In genomic region chr14:58305730-58306129, GRCh38 we compare ENCODE assay signal across 25 cellular contexts. TPM values are rescaled to one million over a fixed set of nuclear protein-coding genes. Genes with fewer than 3 reads are reported as not detected.
A peak's percentile ranks its signal among the peaks of the same experiment; 100 is the strongest.
DNase-seq lines count a peak whose midpoint lies in the region; ATAC-seq, FAIRE-seq and TF ChIP-seq lines count a peak whose summit lies in the region.
"Had no signal": no experiment of that assay in that cellular context is flagged by ENCODE, and none has a peak within 500 bp of the region (broad histone marks: within the 10 kb centered on the region; RNA-seq: fewer than 3 reads in every experiment).

No MANE protein-coding gene starts in this region.

- H3K27ac ChIP-seq in SK-N-SH (ENCODE audit: low read depth in 2 of 2, low read length in 1 of 2) (peak overlapping the region in 1 of 2 experiments; percentile 14; a peak in 2 of 4 replicates), HEK293 (ENCODE audit: extremely low read depth, low read depth, low read length) (no peak overlapping the region)
- H3K27ac ChIP-seq: BLaER1 had no signal

- POLR2A ChIA-PET in SK-N-SH (lab: Yijun Ruan, JAX) (no interaction called here), HEK293 (lab: Yijun Ruan, JAX) (interaction anchor here (2.3 kb wide), 1 partner anchor 8 kb away, joined by 12 read pairs; the partner anchor contains the start of gene ARID4A)

- H4K20me1 ChIP-seq in SK-N-SH (ENCODE audit: insufficient read depth): no peaks in the 10 kb centered on the region

- no peaks in the 10 kb centered on the region for H3K4me1 Mint-ChIP-seq in glutamatergic neuron (ENCODE audit: low read depth, unreplicated experiment)

- no peak for TF ChIP-seq POLR2A in GM12891 (IDR thresholded peaks at IDR 0.05; ENCODE audit: low read depth, low read length)

- no peak overlapping the region for H3K4me3 Mint-ChIP-seq in glutamatergic neuron (ENCODE audit: unreplicated experiment)

- H3K27me3 ChIP-seq in SK-N-SH (ENCODE audit: insufficient read depth): no peaks in the 10 kb centered on the region
- H3K27me3 ChIP-seq: BLaER1, MG63 had no signal

- H3K79me2 ChIP-seq in SK-N-SH (ENCODE audit: insufficient read depth): peaks cover 45% of the 10 kb centered on the region

- H3K27ac Mint-ChIP-seq in glutamatergic neuron (ENCODE audit: unreplicated experiment): peak overlapping the region; percentile 9

- no peaks in the 10 kb centered on the region for H3K9me3 ChIP-seq in SK-N-SH
- no peaks in the 10 kb centered on the region for H3K9me3 ChIP-seq in HEK293 (ENCODE audit: control insufficient read depth, insufficient read depth, low read depth, low read length)
- H3K9me3 ChIP-seq: BLaER1, MG63 had no signal

- no peak for TF ChIP-seq EP300 in SK-N-SH (IDR thresholded peaks at IDR 0.05; ENCODE audit: borderline replicate concordance in 1 of 2, low read depth in 1 of 2, low read length in 1 of 2)

- TF ChIP-seq RAD21 in SK-N-SH (IDR thresholded peaks at IDR 0.05; ENCODE audit: low read length): no peak

- H3K9ac ChIP-seq in SK-N-SH: no peak overlapping the region
- H3K9ac ChIP-seq: BLaER1 had no signal

- H2AFZ ChIP-seq in SK-N-SH (ENCODE audit: low read depth): no peak overlapping the region

- H3K27me3 Mint-ChIP-seq in glutamatergic neuron (ENCODE audit: unreplicated experiment): no peaks in the 10 kb centered on the region
- H3K27me3 Mint-ChIP-seq: CD4-positive, CD25-positive, alpha-beta regulatory T cell had no signal

- H3K36me3 ChIP-seq in SK-N-SH (replicated peaks in 1 of 2; ENCODE audit: control insufficient read depth in 1 of 2, insufficient read depth in 2 of 2, low read length in 1 of 2) (peaks cover 54 to 57% of the 10 kb centered on the region in 2 experiments), HEK293 (ENCODE audit: control insufficient read depth in 2 of 2, insufficient read depth in 1 of 2, low read length in 2 of 2) (peaks cover 39 to 40% of the 10 kb centered on the region in 2 experiments)

- CTCF ChIA-PET in SK-N-SH (lab: Yijun Ruan, JAX): interaction anchor here (2.0 kb wide), 1 partner anchor 8 kb away, joined by 6 read pairs; the partner anchor contains the start of gene ARID4A
- CTCF ChIA-PET in HEK293 (lab: Yijun Ruan, JAX): no interaction called here

- FAIRE-seq in D721Med (lab: Jason Lieb, UNC) (peak; percentile 64), GM12891 (lab: Jason Lieb, UNC) (no peak)
- FAIRE-seq: GM12878 had no signal

- peaks cover 2% of the 10 kb centered on the region for H3F3A ChIP-seq in SK-N-SH (replicated peaks; ENCODE audit: insufficient read depth)

- H3K9me2 ChIP-seq in SK-N-SH: no peaks in the 10 kb centered on the region

- no peak overlapping the region for H3K4me2 ChIP-seq in SK-N-SH
- H3K4me2 ChIP-seq: BLaER1 had no signal

- ATAC-seq in SK-N-SH treated with all-trans-retinoic acid at 6 μM for 48 hours: no peak
- ATAC-seq: GM12878, HCT116, PC-3 had no signal

- TF ChIP-seq CTCF in SK-N-SH (IDR thresholded peaks at IDR 0.05): no peak
- TF ChIP-seq CTCF in D721Med (IDR thresholded peaks at IDR 0.05; ENCODE audit: insufficient read depth, missing control alignments): no peak
- no peak for TF ChIP-seq CTCF in HEK293 (tag by site-specific recombination; IDR thresholded peaks at IDR 0.05)
- TF ChIP-seq CTCF in glutamatergic neuron (IDR thresholded peaks at IDR 0.05; ENCODE audit: partially characterized antibody, unreplicated experiment): no peak

- DNase-seq in SK-N-SH: peak; percentile 6
- no peak for DNase-seq in D721Med (ENCODE audit: insufficient read length, low spot score)
- no peak for DNase-seq in glutamatergic neuron
- no peak for DNase-seq in GM12891 (ENCODE audit: insufficient read length, low spot score)
- DNase-seq in activated CD8-positive, alpha-beta memory T cell treated with anti-CD3 and anti-CD28 coated beads for 24 hours: no peak
- DNase-seq: CD4-positive, CD25-positive, alpha-beta regulatory T cell; DMS79; EL; GDM1; IMR-90; KG1; MG63; NCI-H1105 treated with DMSO at 0.1 percent for 48 hours; NCI-H146; NCI-H2029; NCI-H345; NCI-H524; NCI-H748 treated with DMSO at 0.1 percent for 48 hours; NK-92 treated with Interleukin-12 subunit alpha and Interleukin-12 subunit beta, amount 100 ng/mL, for 24 hours; PC-3 had no signal

- H3K4me1 ChIP-seq in SK-N-SH (ENCODE audit: control insufficient read depth in 1 of 2, insufficient read depth in 2 of 2, low read depth in 1 of 2, low read length in 1 of 2) (peaks cover 1 to 4% of the 10 kb centered on the region in 2 experiments; a peak in 2 of 4 replicates), HEK293 (ENCODE audit: control insufficient read depth, insufficient read depth, low read length) (peaks cover 9% of the 10 kb centered on the region; the same call in 1 of the 2 replicates)

- WGBS in SK-N-SH (ENCODE audit: low lambda C conversion rate): 57% methylated on average over 2 of the region's 2 CpGs

- no peak overlapping the region for H3K4me3 ChIP-seq in SK-N-SH (ENCODE audit: low read depth in 2 of 2, low read length in 1 of 2)
- no peak overlapping the region for H3K4me3 ChIP-seq in HEK293 (ENCODE audit: low read depth, low read length)
- H3K4me3 ChIP-seq: BLaER1, GM12878, MG63 had no signal

- H3K9me3 Mint-ChIP-seq in glutamatergic neuron (ENCODE audit: unreplicated experiment): peaks cover 1% of the 10 kb centered on the region
- H3K9me3 Mint-ChIP-seq: CD4-positive, CD25-positive, alpha-beta regulatory T cell had no signal

- no peaks in the 10 kb centered on the region for H3K36me3 Mint-ChIP-seq in glutamatergic neuron (ENCODE audit: unreplicated experiment)

TF ChIP-seq in SK-N-SH, 30 proteins besides CTCF, POLR2A, EP300 and RAD21:
- TF ChIP-seq NRF1 (IDR thresholded peaks at IDR 0.05; ENCODE audit: low read depth, low read length): no peak
- no peak for TF ChIP-seq CHD2 (IDR thresholded peaks at IDR 0.05; ENCODE audit: low read length, partially characterized antibody)
TF ChIP-seq in SK-N-SH: peak in this region for 0.

TF ChIP-seq in SK-N-SH treated with all-trans-retinoic acid at 6 μM for 48 hours, 23 proteins besides CTCF, POLR2A, EP300 and RAD21 (continues in another document):
- TF ChIP-seq TOX (CRISPR knock-in tag; IDR thresholded peaks at IDR 0.05; ENCODE audit: borderline replicate concordance) (no peak), ZC3H10 (CRISPR knock-in tag; IDR thresholded peaks at IDR 0.05) (no peak), POU6F1 (CRISPR knock-in tag; IDR thresholded peaks at IDR 0.05; ENCODE audit: borderline replicate concordance, low read depth) (no peak), TCF4 (CRISPR knock-in tag; IDR thresholded peaks at IDR 0.05; ENCODE audit: borderline replicate concordance) (no peak)

TF ChIP-seq in HEK293, 187 proteins besides CTCF, POLR2A, EP300 and RAD21 (continues in another document):
- TF ChIP-seq ZNF473 (tag by site-specific recombination; IDR thresholded peaks at IDR 0.05): no peak
- TF ChIP-seq ZNF645 (tag by site-specific recombination; IDR thresholded peaks at IDR 0.05): no peak
- no peak for TF ChIP-seq SCRT1 (tag by site-specific recombination; IDR thresholded peaks at IDR 0.05; ENCODE audit: borderline replicate concordance)
- no peak for TF ChIP-seq ZNF26 (tag by site-specific recombination; IDR thresholded peaks at IDR 0.05)

TF ChIP-seq in GM12891, 5 proteins besides CTCF, POLR2A, EP300 and RAD21:
- TF ChIP-seq TAF1 (IDR thresholded peaks at IDR 0.05; ENCODE audit: low read depth, low read length) (no peak), PAX5 (IDR thresholded peaks at IDR 0.05; ENCODE audit: insufficient read depth, low read length, severe bottlenecking) (no peak), POU2F2 (IDR thresholded peaks at IDR 0.05; ENCODE audit: low read depth, low read length) (no peak), SPI1 (IDR thresholded peaks at IDR 0.05; ENCODE audit: low read depth, low read length) (no peak), POLR2AphosphoS5 (IDR thresholded peaks at IDR 0.05; ENCODE audit: low read depth, low read length) (no peak)

RNA-seq across cellular contexts. Expression of gene ARID4A, which starts 7.4 kb away (rescaled TPM):
- 4.6 and 5.6 TPM in 2 replicates for polyA plus RNA-seq in SK-N-SH (2012; rRNA removed)
- 4.8 and 7.2 TPM in 2 replicates for polyA plus RNA-seq in SK-N-SH (2012; cell fraction: cytosol; rRNA removed)
- polyA plus RNA-seq in SK-N-SH (2012; cell fraction: nucleus; rRNA removed): 12.3 and 13.9 TPM in 2 replicates
- total RNA-seq in glutamatergic neuron (ENCODE audit: unreplicated experiment): 22.4 TPM
- polyA plus RNA-seq in GM12891 (2012; ENCODE audit: low read depth, missing spikeins): 9.0 TPM
